1 cellular context compared by ENCODE assay signal in the genomic region with DNA sequence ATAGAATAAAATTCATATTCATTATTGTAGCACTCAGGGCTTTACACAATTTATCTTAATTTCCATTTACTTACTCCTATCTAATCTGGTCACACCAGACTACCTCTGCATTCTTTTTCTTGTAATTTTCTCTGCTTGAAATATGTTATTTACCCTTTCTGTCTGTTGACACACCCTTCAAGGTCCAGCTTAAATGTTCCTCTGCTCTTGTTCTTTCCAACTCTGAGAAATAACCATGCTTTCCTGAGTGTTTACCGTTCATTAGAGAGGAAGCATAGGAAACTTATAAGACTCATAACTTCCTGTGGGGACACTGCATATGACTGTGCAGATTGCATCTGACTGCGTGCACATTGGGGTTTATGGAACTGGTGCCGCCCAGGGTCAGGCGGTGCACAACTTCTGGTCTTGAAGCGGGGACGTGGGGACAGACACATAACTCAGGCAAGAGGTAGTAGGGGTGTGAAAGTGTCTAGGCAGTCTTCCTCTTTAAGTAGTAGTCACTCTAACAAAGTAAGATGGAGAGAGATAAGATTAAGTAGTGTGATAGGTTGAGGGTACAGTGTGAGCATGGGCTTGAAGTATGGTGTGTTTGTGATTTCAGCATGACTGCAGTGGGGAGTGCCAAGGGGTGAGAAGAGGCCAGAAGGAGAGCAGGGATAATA.
A peak's percentile ranks its signal among the peaks of the same experiment; 100 is the strongest.
TF ChIP-seq lines count a peak whose summit lies in the region.

No MANE protein-coding gene starts in this region.

TF ChIP-seq in K562, 482 proteins besides CTCF, POLR2A, EP300 and RAD21 (continues in another document):
- TF ChIP-seq KAT8 (IDR thresholded peaks at IDR 0.05; ENCODE audit: low read depth) (no peak), ATF2 (CRISPR knock-in tag; IDR thresholded peaks at IDR 0.05) (no peak), MTA3 (IDR thresholded peaks at IDR 0.05; ENCODE audit: borderline replicate concordance) (0 out of 2 replicates have a peak, but pooled peaks have one; percentile 36), KDM1A (IDR thresholded peaks at IDR 0.05) (peak in 1 of 2 experiments; percentile 41; a peak in 1 of 4 replicates), BCL6 (CRISPR knock-in tag; IDR thresholded peaks at IDR 0.05) (no peak), PPARD (CRISPR knock-in tag; IDR thresholded peaks at IDR 0.05) (no peak), ZNF143 (CRISPR knock-in tag; IDR thresholded peaks at IDR 0.05) (no peak), TRIM24 (IDR thresholded peaks at IDR 0.05) (peak in 1 of 2 experiments; percentile 31; a peak in 1 of 4 replicates), GATAD2A (IDR thresholded peaks at IDR 0.05) (0 out of 2 replicates have a peak, but pooled peaks have one; percentile 12), ETV6 (IDR thresholded peaks at IDR 0.05; ENCODE audit: borderline replicate concordance in 1 of 2, low read depth in 2 of 2, low read length in 1 of 2) (no peak), ETV6 (CRISPR knock-in tag; IDR thresholded peaks at IDR 0.05; ENCODE audit: borderline replicate concordance) (no peak), HCFC1 (IDR thresholded peaks at IDR 0.05; ENCODE audit: low read depth, low read length) (no peak), SMAD2 (IDR thresholded peaks at IDR 0.05; ENCODE audit: low read depth, low read length) (no peak), PTBP1 (IDR thresholded peaks at IDR 0.05; ENCODE audit: low read depth, low read length) (no peak), GTF2B (IDR thresholded peaks at IDR 0.05; ENCODE audit: extremely low read depth, insufficient read length) (no peak), HDAC3 (IDR thresholded peaks at IDR 0.05; ENCODE audit: borderline replicate concordance, partially characterized antibody) (no peak), GABPA (tag; conservative IDR thresholded peaks at IDR 0.05; ENCODE audit: low read depth) (peak; percentile 49; the same call in 1 of the 2 replicates), POLR2AphosphoS5 (IDR thresholded peaks at IDR 0.05; ENCODE audit: control insufficient read depth, insufficient read depth, low read depth, low read length) (no peak), ETV1 (tag; conservative IDR thresholded peaks at IDR 0.05; ENCODE audit: low read depth) (peak; percentile 35; the same call in 1 of the 2 replicates), MAFK (IDR thresholded peaks at IDR 0.05; ENCODE audit: low read length) (peak; percentile 37; the same call in 1 of the 2 replicates), ZNF354B (CRISPR knock-in tag; IDR thresholded peaks at IDR 0.05) (no peak), ATF6 (CRISPR knock-in tag; IDR thresholded peaks at IDR 0.05) (no peak), LCOR (CRISPR knock-in tag; IDR thresholded peaks at IDR 0.05) (no peak), SRF (CRISPR knock-in tag; IDR thresholded peaks at IDR 0.05) (no peak), SIN3A (IDR thresholded peaks at IDR 0.05; ENCODE audit: borderline replicate concordance in 2 of 2, control insufficient read depth in 1 of 2, low read depth in 2 of 2, low read length in 2 of 2) (no peak), SNIP1 (IDR thresholded peaks at IDR 0.05; ENCODE audit: low read depth) (no peak), ZNF583 (CRISPR knock-in tag; IDR thresholded peaks at IDR 0.05) (no peak), ETV5 (CRISPR knock-in tag; IDR thresholded peaks at IDR 0.05; ENCODE audit: low read depth) (no peak), HMG20A (CRISPR knock-in tag; conservative IDR thresholded peaks at IDR 0.05) (no peak), ADNP (tag; IDR thresholded peaks at IDR 0.05) (no peak), MECOM (CRISPR knock-in tag; IDR thresholded peaks at IDR 0.05) (no peak), ZNF217 (CRISPR knock-in tag; IDR thresholded peaks at IDR 0.05) (no peak), ZFP1 (CRISPR knock-in tag; IDR thresholded peaks at IDR 0.05) (no peak), FOXK2 (conservative IDR thresholded peaks at IDR 0.05 in 1 of 2, IDR thresholded peaks at IDR 0.05 in 1 of 2; ENCODE audit: low read depth in 2 of 2) (peak; percentile 73 to 82), NR0B1 (IDR thresholded peaks at IDR 0.05; ENCODE audit: partially characterized antibody) (no peak), MTA1 (IDR thresholded peaks at IDR 0.05; ENCODE audit: borderline replicate concordance) (no peak), PHB (CRISPR knock-in tag; IDR thresholded peaks at IDR 0.05) (no peak), RUNX1 (IDR thresholded peaks at IDR 0.05; ENCODE audit: low read depth) (no peak), CHD4 (IDR thresholded peaks at IDR 0.05; ENCODE audit: insufficient read depth, insufficient replicate concordance, low read depth, low read length, poor library complexity, severe bottlenecking) (no peak), MAFG (tag; conservative IDR thresholded peaks at IDR 0.05) (peak; percentile 51)
- TF ChIP-seq, protein P1, sequence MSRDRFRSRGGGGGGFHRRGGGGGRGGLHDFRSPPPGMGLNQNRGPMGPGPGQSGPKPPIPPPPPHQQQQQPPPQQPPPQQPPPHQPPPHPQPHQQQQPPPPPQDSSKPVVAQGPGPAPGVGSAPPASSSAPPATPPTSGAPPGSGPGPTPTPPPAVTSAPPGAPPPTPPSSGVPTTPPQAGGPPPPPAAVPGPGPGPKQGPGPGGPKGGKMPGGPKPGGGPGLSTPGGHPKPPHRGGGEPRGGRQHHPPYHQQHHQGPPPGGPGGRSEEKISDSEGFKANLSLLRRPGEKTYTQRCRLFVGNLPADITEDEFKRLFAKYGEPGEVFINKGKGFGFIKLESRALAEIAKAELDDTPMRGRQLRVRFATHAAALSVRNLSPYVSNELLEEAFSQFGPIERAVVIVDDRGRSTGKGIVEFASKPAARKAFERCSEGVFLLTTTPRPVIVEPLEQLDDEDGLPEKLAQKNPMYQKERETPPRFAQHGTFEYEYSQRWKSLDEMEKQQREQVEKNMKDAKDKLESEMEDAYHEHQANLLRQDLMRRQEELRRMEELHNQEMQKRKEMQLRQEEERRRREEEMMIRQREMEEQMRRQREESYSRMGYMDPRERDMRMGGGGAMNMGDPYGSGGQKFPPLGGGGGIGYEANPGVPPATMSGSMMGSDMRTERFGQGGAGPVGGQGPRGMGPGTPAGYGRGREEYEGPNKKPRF (IDR thresholded peaks at IDR 0.05; ENCODE audit: low read depth, low read length): no peak
- TF ChIP-seq, protein P2, sequence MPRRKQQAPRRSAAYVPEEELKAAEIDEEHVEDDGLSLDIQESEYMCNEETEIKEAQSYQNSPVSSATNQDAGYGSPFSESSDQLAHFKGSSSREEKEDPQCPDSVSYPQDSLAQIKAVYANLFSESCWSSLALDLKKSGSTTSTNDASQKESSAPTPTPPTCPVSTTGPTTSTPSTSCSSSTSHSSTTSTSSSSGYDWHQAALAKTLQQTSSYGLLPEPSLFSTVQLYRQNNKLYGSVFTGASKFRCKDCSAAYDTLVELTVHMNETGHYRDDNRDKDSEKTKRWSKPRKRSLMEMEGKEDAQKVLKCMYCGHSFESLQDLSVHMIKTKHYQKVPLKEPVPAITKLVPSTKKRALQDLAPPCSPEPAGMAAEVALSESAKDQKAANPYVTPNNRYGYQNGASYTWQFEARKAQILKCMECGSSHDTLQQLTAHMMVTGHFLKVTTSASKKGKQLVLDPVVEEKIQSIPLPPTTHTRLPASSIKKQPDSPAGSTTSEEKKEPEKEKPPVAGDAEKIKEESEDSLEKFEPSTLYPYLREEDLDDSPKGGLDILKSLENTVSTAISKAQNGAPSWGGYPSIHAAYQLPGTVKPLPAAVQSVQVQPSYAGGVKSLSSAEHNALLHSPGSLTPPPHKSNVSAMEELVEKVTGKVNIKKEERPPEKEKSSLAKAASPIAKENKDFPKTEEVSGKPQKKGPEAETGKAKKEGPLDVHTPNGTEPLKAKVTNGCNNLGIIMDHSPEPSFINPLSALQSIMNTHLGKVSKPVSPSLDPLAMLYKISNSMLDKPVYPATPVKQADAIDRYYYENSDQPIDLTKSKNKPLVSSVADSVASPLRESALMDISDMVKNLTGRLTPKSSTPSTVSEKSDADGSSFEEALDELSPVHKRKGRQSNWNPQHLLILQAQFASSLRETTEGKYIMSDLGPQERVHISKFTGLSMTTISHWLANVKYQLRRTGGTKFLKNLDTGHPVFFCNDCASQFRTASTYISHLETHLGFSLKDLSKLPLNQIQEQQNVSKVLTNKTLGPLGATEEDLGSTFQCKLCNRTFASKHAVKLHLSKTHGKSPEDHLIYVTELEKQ (CRISPR knock-in tag; IDR thresholded peaks at IDR 0.05): no peak
- TF ChIP-seq, protein P3, sequence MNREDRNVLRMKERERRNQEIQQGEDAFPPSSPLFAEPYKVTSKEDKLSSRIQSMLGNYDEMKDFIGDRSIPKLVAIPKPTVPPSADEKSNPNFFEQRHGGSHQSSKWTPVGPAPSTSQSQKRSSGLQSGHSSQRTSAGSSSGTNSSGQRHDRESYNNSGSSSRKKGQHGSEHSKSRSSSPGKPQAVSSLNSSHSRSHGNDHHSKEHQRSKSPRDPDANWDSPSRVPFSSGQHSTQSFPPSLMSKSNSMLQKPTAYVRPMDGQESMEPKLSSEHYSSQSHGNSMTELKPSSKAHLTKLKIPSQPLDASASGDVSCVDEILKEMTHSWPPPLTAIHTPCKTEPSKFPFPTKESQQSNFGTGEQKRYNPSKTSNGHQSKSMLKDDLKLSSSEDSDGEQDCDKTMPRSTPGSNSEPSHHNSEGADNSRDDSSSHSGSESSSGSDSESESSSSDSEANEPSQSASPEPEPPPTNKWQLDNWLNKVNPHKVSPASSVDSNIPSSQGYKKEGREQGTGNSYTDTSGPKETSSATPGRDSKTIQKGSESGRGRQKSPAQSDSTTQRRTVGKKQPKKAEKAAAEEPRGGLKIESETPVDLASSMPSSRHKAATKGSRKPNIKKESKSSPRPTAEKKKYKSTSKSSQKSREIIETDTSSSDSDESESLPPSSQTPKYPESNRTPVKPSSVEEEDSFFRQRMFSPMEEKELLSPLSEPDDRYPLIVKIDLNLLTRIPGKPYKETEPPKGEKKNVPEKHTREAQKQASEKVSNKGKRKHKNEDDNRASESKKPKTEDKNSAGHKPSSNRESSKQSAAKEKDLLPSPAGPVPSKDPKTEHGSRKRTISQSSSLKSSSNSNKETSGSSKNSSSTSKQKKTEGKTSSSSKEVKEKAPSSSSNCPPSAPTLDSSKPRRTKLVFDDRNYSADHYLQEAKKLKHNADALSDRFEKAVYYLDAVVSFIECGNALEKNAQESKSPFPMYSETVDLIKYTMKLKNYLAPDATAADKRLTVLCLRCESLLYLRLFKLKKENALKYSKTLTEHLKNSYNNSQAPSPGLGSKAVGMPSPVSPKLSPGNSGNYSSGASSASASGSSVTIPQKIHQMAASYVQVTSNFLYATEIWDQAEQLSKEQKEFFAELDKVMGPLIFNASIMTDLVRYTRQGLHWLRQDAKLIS (CRISPR knock-in tag; IDR thresholded peaks at IDR 0.05): no peak
- TF ChIP-seq, protein P4, sequence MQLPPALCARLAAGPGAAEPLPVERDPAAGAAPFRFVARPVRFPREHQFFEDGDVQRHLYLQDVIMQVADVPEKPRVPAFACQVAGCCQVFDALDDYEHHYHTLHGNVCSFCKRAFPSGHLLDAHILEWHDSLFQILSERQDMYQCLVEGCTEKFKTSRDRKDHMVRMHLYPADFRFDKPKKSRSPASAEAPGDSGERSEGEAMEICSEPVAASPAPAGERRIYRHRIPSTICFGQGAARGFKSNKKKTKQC (CRISPR knock-in tag; IDR thresholded peaks at IDR 0.05): no peak
- TF ChIP-seq, protein P5, sequence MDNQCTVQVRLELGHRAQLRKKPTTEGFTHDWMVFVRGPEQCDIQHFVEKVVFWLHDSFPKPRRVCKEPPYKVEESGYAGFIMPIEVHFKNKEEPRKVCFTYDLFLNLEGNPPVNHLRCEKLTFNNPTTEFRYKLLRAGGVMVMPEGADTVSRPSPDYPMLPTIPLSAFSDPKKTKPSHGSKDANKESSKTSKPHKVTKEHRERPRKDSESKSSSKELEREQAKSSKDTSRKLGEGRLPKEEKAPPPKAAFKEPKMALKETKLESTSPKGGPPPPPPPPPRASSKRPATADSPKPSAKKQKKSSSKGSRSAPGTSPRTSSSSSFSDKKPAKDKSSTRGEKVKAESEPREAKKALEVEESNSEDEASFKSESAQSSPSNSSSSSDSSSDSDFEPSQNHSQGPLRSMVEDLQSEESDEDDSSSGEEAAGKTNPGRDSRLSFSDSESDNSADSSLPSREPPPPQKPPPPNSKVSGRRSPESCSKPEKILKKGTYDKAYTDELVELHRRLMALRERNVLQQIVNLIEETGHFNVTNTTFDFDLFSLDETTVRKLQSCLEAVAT (IDR thresholded peaks at IDR 0.05): no peak
